ENCODE assay signal across 8 cellular contexts in genomic region chr22:24503137-24503850, GRCh38. TPM values are rescaled to one million over a fixed set of nuclear protein-coding genes. Genes with fewer than 3 reads are reported as not detected.
DNase-seq lines count a peak whose midpoint lies in the region; ATAC-seq and TF ChIP-seq lines count a peak whose summit lies in the region.

No MANE protein-coding gene starts in this region.

- TF ChIP-seq CTCF in LNCAP (IDR thresholded peaks at IDR 0.05) = peak; percentile 63
- peak; percentile 40 for TF ChIP-seq CTCF in colonic mucosa (IDR thresholded peaks at IDR 0.05)

- peak; percentile 91 for ATAC-seq in stimulated activated memory B cell treated with anti-CD40 and anti-IgM and Interleukin-4, amounts not matched to agents 10 μg/mL and 1 μg/mL and 100 μg/mL, for 72 hours

- no peaks in the 10 kb centered on the region for H3K27me3 ChIP-seq in colonic mucosa
- H3K27me3 ChIP-seq in mesenchymal stem cell (ENCODE audit: control insufficient read depth in 1 of 2, insufficient read depth in 1 of 2, low read length in 2 of 2) = peaks cover 4 to 8% of the 10 kb centered on the region in 2 experiments

- H3K14ac ChIP-seq in mesenchymal stem cell (ENCODE audit: low read length in 2 of 2) = no peak overlapping the region

- H2AK5ac ChIP-seq in mesenchymal stem cell (ENCODE audit: low read length, severe bottlenecking) = no peak overlapping the region

- no peak overlapping the region for H3K23ac ChIP-seq in mesenchymal stem cell (ENCODE audit: low read length in 2 of 2)

- no peak overlapping the region for H2AFZ ChIP-seq in mesenchymal stem cell (ENCODE audit: low read depth, low read length)

- no peak overlapping the region for H4K91ac ChIP-seq in mesenchymal stem cell (ENCODE audit: low read length)

- DNase-seq in activated T-helper 1 cell treated with Interleukin-2 at 50 U/mL for 16 hours (ENCODE audit: low read depth) = peak; percentile 28
- DNase-seq in activated T-helper 1 cell treated with anti-CD3 and anti-CD28 coated beads, Interleukin-12 subunit alpha, Interleukin-12 subunit beta, Interleukin-2, Interleukin-4 antibody, amounts not matched to agents 30 ng/mL and 10 ng/mL and 1 ng/mL, durations not matched to agents 14 hours and 24 hours and 36 hours (ENCODE audit: low spot score) = no peak
- DNase-seq in activated CD4-positive, CD25-positive, alpha-beta regulatory T cell treated with anti-CD3 and anti-CD28 coated beads, Interleukin-2, amount 50 U/mL, for 16 hours (ENCODE audit: low read depth, low spot score) = peak; percentile 29
- DNase-seq in colonic mucosa = peak; percentile 52
- peak; percentile 72 for DNase-seq in mesenchymal stem cell
- DNase-seq in DMS153 treated with DMSO at 0.1 percent for 48 hours (lab: John Stamatoyannopoulos, UW; ENCODE audit: unreplicated experiment) = no peak

- no peak overlapping the region for H3K27ac ChIP-seq in colonic mucosa
- no peak overlapping the region for H3K27ac ChIP-seq in mesenchymal stem cell (ENCODE audit: low read length, poor library complexity, severe bottlenecking)

- no peak overlapping the region for H2BK15ac ChIP-seq in mesenchymal stem cell (ENCODE audit: low read depth, poor library complexity, severe bottlenecking)

- H3K4me1 ChIP-seq in colonic mucosa (no peaks in the 10 kb centered on the region), mesenchymal stem cell (ENCODE audit: control insufficient read depth, insufficient read depth, low read depth, low read length) (peaks cover 7% of the 10 kb centered on the region)

- no peak overlapping the region for H3K4me3 Mint-ChIP-seq in activated T-helper 1 cell treated with anti-CD3 and anti-CD28 coated beads, Interleukin-12 subunit alpha, Interleukin-12 subunit beta, Interleukin-2, Interleukin-4 antibody, amounts not matched to agents 30 ng/mL and 10 ng/mL and 1 ng/mL, durations not matched to agents 14 hours and 24 hours and 36 hours
- peak overlapping the region; percentile 6 for H3K4me3 Mint-ChIP-seq in stimulated activated memory B cell treated with anti-CD40 and anti-IgM and Interleukin-4, amounts not matched to agents 10 μg/mL and 1 μg/mL and 100 μg/mL, for 72 hours

- no peaks in the 10 kb centered on the region for H3K36me3 Mint-ChIP-seq in activated T-helper 1 cell treated with anti-CD3 and anti-CD28 coated beads, Interleukin-12 subunit alpha, Interleukin-12 subunit beta, Interleukin-2, Interleukin-4 antibody, amounts not matched to agents 30 ng/mL and 10 ng/mL and 1 ng/mL, durations not matched to agents 14 hours and 24 hours and 36 hours (ENCODE audit: low read depth)
- H3K36me3 Mint-ChIP-seq in stimulated activated memory B cell treated with anti-CD40 and anti-IgM and Interleukin-4, amounts not matched to agents 10 μg/mL and 1 μg/mL and 100 μg/mL, for 72 hours = no peaks in the 10 kb centered on the region

- peaks cover 31% of the 10 kb centered on the region for H3K4me1 Mint-ChIP-seq in activated T-helper 1 cell treated with anti-CD3 and anti-CD28 coated beads, Interleukin-12 subunit alpha, Interleukin-12 subunit beta, Interleukin-2, Interleukin-4 antibody, amounts not matched to agents 30 ng/mL and 10 ng/mL and 1 ng/mL, durations not matched to agents 14 hours and 24 hours and 36 hours (ENCODE audit: low read depth)
- peaks cover 41% of the 10 kb centered on the region for H3K4me1 Mint-ChIP-seq in stimulated activated memory B cell treated with anti-CD40 and anti-IgM and Interleukin-4, amounts not matched to agents 10 μg/mL and 1 μg/mL and 100 μg/mL, for 72 hours

- H2BK12ac ChIP-seq in mesenchymal stem cell (ENCODE audit: low read length in 2 of 2) = no peak overlapping the region

- H2BK120ac ChIP-seq in mesenchymal stem cell (ENCODE audit: low read depth, low read length) = no peak overlapping the region

- H3K36me3 ChIP-seq in colonic mucosa = no peaks in the 10 kb centered on the region
- no peaks in the 10 kb centered on the region for H3K36me3 ChIP-seq in mesenchymal stem cell (ENCODE audit: control insufficient read depth in 1 of 2, insufficient read depth in 2 of 2, low read depth in 1 of 2, low read length in 2 of 2)

- H3K9ac ChIP-seq in colonic mucosa (ENCODE audit: low read depth in 2 of 2, low read length in 2 of 2) = no peak overlapping the region
- H3K9ac ChIP-seq in mesenchymal stem cell (ENCODE audit: low read length) = no peak overlapping the region

- intact Hi-C loops in activated T-helper 1 cell treated with anti-CD3 and anti-CD28 coated beads, Interleukin-12 subunit alpha, Interleukin-12 subunit beta, Interleukin-2, Interleukin-4 antibody, amounts not matched to agents 30 ng/mL and 10 ng/mL and 1 ng/mL, durations not matched to agents 14 hours and 24 hours and 36 hours (cut with micrococcal nuclease) = loop anchor here (1.0 kb wide), 2 partner anchors 80 to 178 kb away; no protein-coding TSS in a partner anchor
- intact Hi-C loops in colonic mucosa (cut with DNase I) = loop anchor here (5.0 kb wide), 1 partner anchor 81 kb away; no protein-coding TSS in a partner anchor

- H3K9me3 ChIP-seq in colonic mucosa (no peaks in the 10 kb centered on the region), mesenchymal stem cell (ENCODE audit: control insufficient read depth, low read length) (no peaks in the 10 kb centered on the region)

- H3K9me3 Mint-ChIP-seq in activated T-helper 1 cell treated with anti-CD3 and anti-CD28 coated beads, Interleukin-12 subunit alpha, Interleukin-12 subunit beta, Interleukin-2, Interleukin-4 antibody, amounts not matched to agents 30 ng/mL and 10 ng/mL and 1 ng/mL, durations not matched to agents 14 hours and 24 hours and 36 hours = no peaks in the 10 kb centered on the region
- no peaks in the 10 kb centered on the region for H3K9me3 Mint-ChIP-seq in stimulated activated memory B cell treated with anti-CD40 and anti-IgM and Interleukin-4, amounts not matched to agents 10 μg/mL and 1 μg/mL and 100 μg/mL, for 72 hours

- no peak overlapping the region for H2BK5ac ChIP-seq in mesenchymal stem cell (ENCODE audit: low read depth, low read length, poor library complexity, severe bottlenecking)

- no peak overlapping the region for H3K4ac ChIP-seq in mesenchymal stem cell (ENCODE audit: low read depth in 1 of 2, low read length in 2 of 2)

- no peak overlapping the region for H4K8ac ChIP-seq in mesenchymal stem cell (ENCODE audit: low read length)

- H3K4me3 ChIP-seq in colonic mucosa = no peak overlapping the region
- no peak overlapping the region for H3K4me3 ChIP-seq in mesenchymal stem cell (ENCODE audit: insufficient read depth in 1 of 2, low read depth in 1 of 2, low read length in 2 of 2)

- H3K18ac ChIP-seq in mesenchymal stem cell (ENCODE audit: low read depth in 1 of 2, low read length in 2 of 2) = no peak overlapping the region

- peaks cover 8% of the 10 kb centered on the region for H3K27me3 Mint-ChIP-seq in activated T-helper 1 cell treated with anti-CD3 and anti-CD28 coated beads, Interleukin-12 subunit alpha, Interleukin-12 subunit beta, Interleukin-2, Interleukin-4 antibody, amounts not matched to agents 30 ng/mL and 10 ng/mL and 1 ng/mL, durations not matched to agents 14 hours and 24 hours and 36 hours (ENCODE audit: insufficient read depth)
- no peaks in the 10 kb centered on the region for H3K27me3 Mint-ChIP-seq in stimulated activated memory B cell treated with anti-CD40 and anti-IgM and Interleukin-4, amounts not matched to agents 10 μg/mL and 1 μg/mL and 100 μg/mL, for 72 hours

- no peak overlapping the region for H3K27ac Mint-ChIP-seq in activated T-helper 1 cell treated with anti-CD3 and anti-CD28 coated beads, Interleukin-12 subunit alpha, Interleukin-12 subunit beta, Interleukin-2, Interleukin-4 antibody, amounts not matched to agents 30 ng/mL and 10 ng/mL and 1 ng/mL, durations not matched to agents 14 hours and 24 hours and 36 hours
- H3K27ac Mint-ChIP-seq in stimulated activated memory B cell treated with anti-CD40 and anti-IgM and Interleukin-4, amounts not matched to agents 10 μg/mL and 1 μg/mL and 100 μg/mL, for 72 hours = peak overlapping the region; percentile 1

- no peak overlapping the region for H3K4me2 ChIP-seq in mesenchymal stem cell (ENCODE audit: low read length, poor library complexity, severe bottlenecking)

- H3K79me1 ChIP-seq in mesenchymal stem cell (replicated peaks; ENCODE audit: low read length, poor library complexity, severe bottlenecking) = no peaks in the 10 kb centered on the region

- WGBS in mesenchymal stem cell = 77% methylated on average over 7 of the region's 7 CpGs

RNA-seq across cellular contexts. Expression of gene UPB1, which starts 8.2 kb away (rescaled TPM):
- 0.21 and 0.27 TPM in 2 replicates for total RNA-seq in activated T-helper 1 cell treated with anti-CD3 and anti-CD28 coated beads, Interleukin-12 subunit alpha, Interleukin-12 subunit beta, Interleukin-2, Interleukin-4 antibody, amounts not matched to agents 30 ng/mL and 10 ng/mL and 1 ng/mL, durations not matched to agents 14 hours and 24 hours and 36 hours
- under 1 TPM; 0.16 to 0.20 TPM for total RNA-seq in colonic mucosa
- 0.06 TPM for polyA plus RNA-seq in mesenchymal stem cell (2013, experiment 1 of 2)
- 0.04 TPM for polyA plus RNA-seq in mesenchymal stem cell (2013, experiment 2 of 2)

RNA-seq across cellular contexts. Expression of gene GUCD1, which starts 51.6 kb away (rescaled TPM):
- total RNA-seq in activated T-helper 1 cell treated with anti-CD3 and anti-CD28 coated beads, Interleukin-12 subunit alpha, Interleukin-12 subunit beta, Interleukin-2, Interleukin-4 antibody, amounts not matched to agents 30 ng/mL and 10 ng/mL and 1 ng/mL, durations not matched to agents 14 hours and 24 hours and 36 hours = 117 and 123 TPM in 2 replicates
- 100 to 1,000 TPM; 188 to 207 TPM for total RNA-seq in colonic mucosa
- polyA plus RNA-seq in mesenchymal stem cell (2013, experiment 1 of 2) = 72.5 TPM
- polyA plus RNA-seq in mesenchymal stem cell (2013, experiment 2 of 2) = 69.0 TPM

RNA-seq across cellular contexts. Expression of gene SNRPD3, which starts 52.5 kb away (rescaled TPM):
- 155 and 158 TPM in 2 replicates for total RNA-seq in activated T-helper 1 cell treated with anti-CD3 and anti-CD28 coated beads, Interleukin-12 subunit alpha, Interleukin-12 subunit beta, Interleukin-2, Interleukin-4 antibody, amounts not matched to agents 30 ng/mL and 10 ng/mL and 1 ng/mL, durations not matched to agents 14 hours and 24 hours and 36 hours
- total RNA-seq in colonic mucosa = 100 to 1,000 TPM in 1 of 2 donors, 10 to 100 TPM in 1; 71.4 to 142 TPM
- polyA plus RNA-seq in mesenchymal stem cell (2013, experiment 1 of 2) = 65.6 TPM
- 63.3 TPM for polyA plus RNA-seq in mesenchymal stem cell (2013, experiment 2 of 2)

Comparison
In these comparisons a context has a peak if more than half of its experiments do, and no peak if none do; other contexts are left out.
1. DNase-seq: peak in activated T-helper 1 cell treated with Interleukin-2 at 50 U/mL for 16 hours (single experiment), activated CD4-positive, CD25-positive, alpha-beta regulatory T cell treated with anti-CD3 and anti-CD28 coated beads, Interleukin-2, amount 50 U/mL, for 16 hours (single experiment), colonic mucosa (single experiment) and mesenchymal stem cell (single experiment); none in activated T-helper 1 cell treated with anti-CD3 and anti-CD28 coated beads, Interleukin-12 subunit alpha, Interleukin-12 subunit beta, Interleukin-2, Interleukin-4 antibody, amounts not matched to agents 30 ng/mL and 10 ng/mL and 1 ng/mL, durations not matched to agents 14 hours and 24 hours and 36 hours (single experiment) and DMS153 treated with DMSO at 0.1 percent for 48 hours (single experiment).